1 cellular context compared by ENCODE assay signal in the genomic region with DNA sequence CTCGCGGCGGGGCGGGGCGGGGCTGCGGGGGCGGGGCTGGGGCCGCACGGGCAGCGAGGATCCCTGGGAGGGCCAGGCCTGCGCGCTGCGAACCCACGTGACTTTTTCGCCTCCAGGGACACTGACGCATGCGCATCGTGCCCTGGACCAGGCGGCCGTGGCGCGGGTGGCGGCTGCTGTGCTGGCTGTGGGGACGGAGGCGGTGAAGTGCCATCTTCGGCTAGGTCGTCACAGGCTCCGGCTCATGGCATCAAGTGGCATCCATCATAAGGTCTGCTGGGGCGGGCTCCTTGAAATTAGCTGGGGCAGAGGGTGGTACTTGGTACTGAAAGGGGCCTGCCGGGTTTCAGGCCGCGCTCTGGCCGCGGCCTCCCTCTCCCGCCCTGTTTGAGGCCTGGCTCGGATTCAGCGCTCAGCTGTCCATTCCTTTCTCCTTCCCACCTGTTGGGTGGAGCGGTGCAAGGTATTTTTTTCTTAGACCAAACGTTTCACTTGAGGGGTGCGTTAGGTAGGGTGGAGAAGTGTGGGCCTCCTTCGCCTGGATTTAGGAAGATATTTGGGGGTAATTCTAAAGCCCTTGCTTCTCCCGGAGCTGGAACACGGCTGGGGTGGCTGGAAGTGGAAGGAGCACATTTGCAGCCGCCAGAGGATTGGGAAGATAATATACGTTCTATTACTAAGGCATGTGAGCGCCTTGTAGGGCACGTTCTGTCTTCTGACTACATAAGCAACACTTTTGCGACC.
TF ChIP-seq lines count a peak whose summit lies in the region.

A gene with protein sequence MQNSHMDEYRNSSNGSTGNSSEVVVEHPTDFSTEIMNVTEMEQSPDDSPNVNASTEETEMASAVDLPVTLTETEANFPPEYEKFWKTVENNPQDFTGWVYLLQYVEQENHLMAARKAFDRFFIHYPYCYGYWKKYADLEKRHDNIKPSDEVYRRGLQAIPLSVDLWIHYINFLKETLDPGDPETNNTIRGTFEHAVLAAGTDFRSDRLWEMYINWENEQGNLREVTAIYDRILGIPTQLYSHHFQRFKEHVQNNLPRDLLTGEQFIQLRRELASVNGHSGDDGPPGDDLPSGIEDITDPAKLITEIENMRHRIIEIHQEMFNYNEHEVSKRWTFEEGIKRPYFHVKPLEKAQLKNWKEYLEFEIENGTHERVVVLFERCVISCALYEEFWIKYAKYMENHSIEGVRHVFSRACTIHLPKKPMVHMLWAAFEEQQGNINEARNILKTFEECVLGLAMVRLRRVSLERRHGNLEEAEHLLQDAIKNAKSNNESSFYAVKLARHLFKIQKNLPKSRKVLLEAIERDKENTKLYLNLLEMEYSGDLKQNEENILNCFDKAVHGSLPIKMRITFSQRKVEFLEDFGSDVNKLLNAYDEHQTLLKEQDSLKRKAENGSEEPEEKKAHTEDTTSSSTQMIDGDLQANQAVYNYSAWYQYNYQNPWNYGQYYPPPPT (plus strand): TSS at position 138 of the 744 bp plus-strand sequence. CDS start 11,124 bp downstream, outside the sequence.

TF ChIP-seq in GM12878, 131 proteins besides CTCF, POLR2A, EP300 and RAD21 (continued from another document and continues in another):
- TF ChIP-seq, protein P1, sequence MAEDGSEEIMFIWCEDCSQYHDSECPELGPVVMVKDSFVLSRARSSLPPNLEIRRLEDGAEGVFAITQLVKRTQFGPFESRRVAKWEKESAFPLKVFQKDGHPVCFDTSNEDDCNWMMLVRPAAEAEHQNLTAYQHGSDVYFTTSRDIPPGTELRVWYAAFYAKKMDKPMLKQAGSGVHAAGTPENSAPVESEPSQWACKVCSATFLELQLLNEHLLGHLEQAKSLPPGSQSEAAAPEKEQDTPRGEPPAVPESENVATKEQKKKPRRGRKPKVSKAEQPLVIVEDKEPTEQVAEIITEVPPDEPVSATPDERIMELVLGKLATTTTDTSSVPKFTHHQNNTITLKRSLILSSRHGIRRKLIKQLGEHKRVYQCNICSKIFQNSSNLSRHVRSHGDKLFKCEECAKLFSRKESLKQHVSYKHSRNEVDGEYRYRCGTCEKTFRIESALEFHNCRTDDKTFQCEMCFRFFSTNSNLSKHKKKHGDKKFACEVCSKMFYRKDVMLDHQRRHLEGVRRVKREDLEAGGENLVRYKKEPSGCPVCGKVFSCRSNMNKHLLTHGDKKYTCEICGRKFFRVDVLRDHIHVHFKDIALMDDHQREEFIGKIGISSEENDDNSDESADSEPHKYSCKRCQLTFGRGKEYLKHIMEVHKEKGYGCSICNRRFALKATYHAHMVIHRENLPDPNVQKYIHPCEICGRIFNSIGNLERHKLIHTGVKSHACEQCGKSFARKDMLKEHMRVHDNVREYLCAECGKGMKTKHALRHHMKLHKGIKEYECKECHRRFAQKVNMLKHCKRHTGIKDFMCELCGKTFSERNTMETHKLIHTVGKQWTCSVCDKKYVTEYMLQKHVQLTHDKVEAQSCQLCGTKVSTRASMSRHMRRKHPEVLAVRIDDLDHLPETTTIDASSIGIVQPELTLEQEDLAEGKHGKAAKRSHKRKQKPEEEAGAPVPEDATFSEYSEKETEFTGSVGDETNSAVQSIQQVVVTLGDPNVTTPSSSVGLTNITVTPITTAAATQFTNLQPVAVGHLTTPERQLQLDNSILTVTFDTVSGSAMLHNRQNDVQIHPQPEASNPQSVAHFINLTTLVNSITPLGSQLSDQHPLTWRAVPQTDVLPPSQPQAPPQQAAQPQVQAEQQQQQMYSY (CRISPR knock-in tag; IDR thresholded peaks at IDR 0.05) = no peak
- TF ChIP-seq, protein P2, sequence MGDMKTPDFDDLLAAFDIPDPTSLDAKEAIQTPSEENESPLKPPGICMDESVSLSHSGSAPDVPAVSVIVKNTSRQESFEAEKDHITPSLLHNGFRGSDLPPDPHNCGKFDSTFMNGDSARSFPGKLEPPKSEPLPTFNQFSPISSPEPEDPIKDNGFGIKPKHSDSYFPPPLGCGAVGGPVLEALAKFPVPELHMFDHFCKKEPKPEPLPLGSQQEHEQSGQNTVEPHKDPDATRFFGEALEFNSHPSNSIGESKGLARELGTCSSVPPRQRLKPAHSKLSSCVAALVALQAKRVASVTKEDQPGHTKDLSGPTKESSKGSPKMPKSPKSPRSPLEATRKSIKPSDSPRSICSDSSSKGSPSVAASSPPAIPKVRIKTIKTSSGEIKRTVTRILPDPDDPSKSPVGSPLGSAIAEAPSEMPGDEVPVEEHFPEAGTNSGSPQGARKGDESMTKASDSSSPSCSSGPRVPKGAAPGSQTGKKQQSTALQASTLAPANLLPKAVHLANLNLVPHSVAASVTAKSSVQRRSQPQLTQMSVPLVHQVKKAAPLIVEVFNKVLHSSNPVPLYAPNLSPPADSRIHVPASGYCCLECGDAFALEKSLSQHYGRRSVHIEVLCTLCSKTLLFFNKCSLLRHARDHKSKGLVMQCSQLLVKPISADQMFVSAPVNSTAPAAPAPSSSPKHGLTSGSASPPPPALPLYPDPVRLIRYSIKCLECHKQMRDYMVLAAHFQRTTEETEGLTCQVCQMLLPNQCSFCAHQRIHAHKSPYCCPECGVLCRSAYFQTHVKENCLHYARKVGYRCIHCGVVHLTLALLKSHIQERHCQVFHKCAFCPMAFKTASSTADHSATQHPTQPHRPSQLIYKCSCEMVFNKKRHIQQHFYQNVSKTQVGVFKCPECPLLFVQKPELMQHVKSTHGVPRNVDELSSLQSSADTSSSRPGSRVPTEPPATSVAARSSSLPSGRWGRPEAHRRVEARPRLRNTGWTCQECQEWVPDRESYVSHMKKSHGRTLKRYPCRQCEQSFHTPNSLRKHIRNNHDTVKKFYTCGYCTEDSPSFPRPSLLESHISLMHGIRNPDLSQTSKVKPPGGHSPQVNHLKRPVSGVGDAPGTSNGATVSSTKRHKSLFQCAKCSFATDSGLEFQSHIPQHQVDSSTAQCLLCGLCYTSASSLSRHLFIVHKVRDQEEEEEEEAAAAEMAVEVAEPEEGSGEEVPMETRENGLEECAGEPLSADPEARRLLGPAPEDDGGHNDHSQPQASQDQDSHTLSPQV (IDR thresholded peaks at IDR 0.05) = no peak
- TF ChIP-seq ZNF217 (IDR thresholded peaks at IDR 0.05) (no peak), MTA2 (IDR thresholded peaks at IDR 0.05; ENCODE audit: low read depth) (no peak), CREB1 (IDR thresholded peaks at IDR 0.05; ENCODE audit: low read depth) (peak; percentile 6; the same call in 1 of the 2 replicates), TCF7 (IDR thresholded peaks at IDR 0.05; ENCODE audit: borderline replicate concordance) (no peak), NBN (IDR thresholded peaks at IDR 0.05) (0 out of 2 replicates have a peak, but pooled peaks have one; percentile 46), POLR2AphosphoS5 (IDR thresholded peaks at IDR 0.05; ENCODE audit: low read length) (peak; percentile 91; the same call in 1 of the 2 replicates), SMAD5 (IDR thresholded peaks at IDR 0.05; ENCODE audit: low read depth) (peak; percentile 83), SREBF2 (IDR thresholded peaks at IDR 0.05; ENCODE audit: low read length) (no peak), MTA3 (IDR thresholded peaks at IDR 0.05; ENCODE audit: borderline replicate concordance, low read length) (no peak), ZBED1 (IDR thresholded peaks at IDR 0.05; ENCODE audit: borderline replicate concordance) (no peak), KLF5 (IDR thresholded peaks at IDR 0.05; ENCODE audit: partially characterized antibody) (no peak)
- TF ChIP-seq, protein P3, sequence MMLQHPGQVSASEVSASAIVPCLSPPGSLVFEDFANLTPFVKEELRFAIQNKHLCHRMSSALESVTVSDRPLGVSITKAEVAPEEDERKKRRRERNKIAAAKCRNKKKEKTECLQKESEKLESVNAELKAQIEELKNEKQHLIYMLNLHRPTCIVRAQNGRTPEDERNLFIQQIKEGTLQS (IDR thresholded peaks at IDR 0.05; ENCODE audit: borderline replicate concordance, extremely low read depth, low read depth, low read length) = peak; percentile 62; the same call in 1 of the 2 replicates
- TF ChIP-seq, protein P4, sequence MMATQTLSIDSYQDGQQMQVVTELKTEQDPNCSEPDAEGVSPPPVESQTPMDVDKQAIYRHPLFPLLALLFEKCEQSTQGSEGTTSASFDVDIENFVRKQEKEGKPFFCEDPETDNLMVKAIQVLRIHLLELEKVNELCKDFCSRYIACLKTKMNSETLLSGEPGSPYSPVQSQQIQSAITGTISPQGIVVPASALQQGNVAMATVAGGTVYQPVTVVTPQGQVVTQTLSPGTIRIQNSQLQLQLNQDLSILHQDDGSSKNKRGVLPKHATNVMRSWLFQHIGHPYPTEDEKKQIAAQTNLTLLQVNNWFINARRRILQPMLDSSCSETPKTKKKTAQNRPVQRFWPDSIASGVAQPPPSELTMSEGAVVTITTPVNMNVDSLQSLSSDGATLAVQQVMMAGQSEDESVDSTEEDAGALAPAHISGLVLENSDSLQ (IDR thresholded peaks at IDR 0.05) = no peak
- TF ChIP-seq, protein P5, sequence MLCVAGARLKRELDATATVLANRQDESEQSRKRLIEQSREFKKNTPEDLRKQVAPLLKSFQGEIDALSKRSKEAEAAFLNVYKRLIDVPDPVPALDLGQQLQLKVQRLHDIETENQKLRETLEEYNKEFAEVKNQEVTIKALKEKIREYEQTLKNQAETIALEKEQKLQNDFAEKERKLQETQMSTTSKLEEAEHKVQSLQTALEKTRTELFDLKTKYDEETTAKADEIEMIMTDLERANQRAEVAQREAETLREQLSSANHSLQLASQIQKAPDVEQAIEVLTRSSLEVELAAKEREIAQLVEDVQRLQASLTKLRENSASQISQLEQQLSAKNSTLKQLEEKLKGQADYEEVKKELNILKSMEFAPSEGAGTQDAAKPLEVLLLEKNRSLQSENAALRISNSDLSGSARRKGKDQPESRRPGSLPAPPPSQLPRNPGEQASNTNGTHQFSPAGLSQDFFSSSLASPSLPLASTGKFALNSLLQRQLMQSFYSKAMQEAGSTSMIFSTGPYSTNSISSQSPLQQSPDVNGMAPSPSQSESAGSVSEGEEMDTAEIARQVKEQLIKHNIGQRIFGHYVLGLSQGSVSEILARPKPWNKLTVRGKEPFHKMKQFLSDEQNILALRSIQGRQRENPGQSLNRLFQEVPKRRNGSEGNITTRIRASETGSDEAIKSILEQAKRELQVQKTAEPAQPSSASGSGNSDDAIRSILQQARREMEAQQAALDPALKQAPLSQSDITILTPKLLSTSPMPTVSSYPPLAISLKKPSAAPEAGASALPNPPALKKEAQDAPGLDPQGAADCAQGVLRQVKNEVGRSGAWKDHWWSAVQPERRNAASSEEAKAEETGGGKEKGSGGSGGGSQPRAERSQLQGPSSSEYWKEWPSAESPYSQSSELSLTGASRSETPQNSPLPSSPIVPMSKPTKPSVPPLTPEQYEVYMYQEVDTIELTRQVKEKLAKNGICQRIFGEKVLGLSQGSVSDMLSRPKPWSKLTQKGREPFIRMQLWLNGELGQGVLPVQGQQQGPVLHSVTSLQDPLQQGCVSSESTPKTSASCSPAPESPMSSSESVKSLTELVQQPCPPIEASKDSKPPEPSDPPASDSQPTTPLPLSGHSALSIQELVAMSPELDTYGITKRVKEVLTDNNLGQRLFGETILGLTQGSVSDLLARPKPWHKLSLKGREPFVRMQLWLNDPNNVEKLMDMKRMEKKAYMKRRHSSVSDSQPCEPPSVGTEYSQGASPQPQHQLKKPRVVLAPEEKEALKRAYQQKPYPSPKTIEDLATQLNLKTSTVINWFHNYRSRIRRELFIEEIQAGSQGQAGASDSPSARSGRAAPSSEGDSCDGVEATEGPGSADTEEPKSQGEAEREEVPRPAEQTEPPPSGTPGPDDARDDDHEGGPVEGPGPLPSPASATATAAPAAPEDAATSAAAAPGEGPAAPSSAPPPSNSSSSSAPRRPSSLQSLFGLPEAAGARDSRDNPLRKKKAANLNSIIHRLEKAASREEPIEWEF (IDR thresholded peaks at IDR 0.05; ENCODE audit: insufficient replicate concordance, low read depth, low read length) = no peak
- TF ChIP-seq, protein P6, sequence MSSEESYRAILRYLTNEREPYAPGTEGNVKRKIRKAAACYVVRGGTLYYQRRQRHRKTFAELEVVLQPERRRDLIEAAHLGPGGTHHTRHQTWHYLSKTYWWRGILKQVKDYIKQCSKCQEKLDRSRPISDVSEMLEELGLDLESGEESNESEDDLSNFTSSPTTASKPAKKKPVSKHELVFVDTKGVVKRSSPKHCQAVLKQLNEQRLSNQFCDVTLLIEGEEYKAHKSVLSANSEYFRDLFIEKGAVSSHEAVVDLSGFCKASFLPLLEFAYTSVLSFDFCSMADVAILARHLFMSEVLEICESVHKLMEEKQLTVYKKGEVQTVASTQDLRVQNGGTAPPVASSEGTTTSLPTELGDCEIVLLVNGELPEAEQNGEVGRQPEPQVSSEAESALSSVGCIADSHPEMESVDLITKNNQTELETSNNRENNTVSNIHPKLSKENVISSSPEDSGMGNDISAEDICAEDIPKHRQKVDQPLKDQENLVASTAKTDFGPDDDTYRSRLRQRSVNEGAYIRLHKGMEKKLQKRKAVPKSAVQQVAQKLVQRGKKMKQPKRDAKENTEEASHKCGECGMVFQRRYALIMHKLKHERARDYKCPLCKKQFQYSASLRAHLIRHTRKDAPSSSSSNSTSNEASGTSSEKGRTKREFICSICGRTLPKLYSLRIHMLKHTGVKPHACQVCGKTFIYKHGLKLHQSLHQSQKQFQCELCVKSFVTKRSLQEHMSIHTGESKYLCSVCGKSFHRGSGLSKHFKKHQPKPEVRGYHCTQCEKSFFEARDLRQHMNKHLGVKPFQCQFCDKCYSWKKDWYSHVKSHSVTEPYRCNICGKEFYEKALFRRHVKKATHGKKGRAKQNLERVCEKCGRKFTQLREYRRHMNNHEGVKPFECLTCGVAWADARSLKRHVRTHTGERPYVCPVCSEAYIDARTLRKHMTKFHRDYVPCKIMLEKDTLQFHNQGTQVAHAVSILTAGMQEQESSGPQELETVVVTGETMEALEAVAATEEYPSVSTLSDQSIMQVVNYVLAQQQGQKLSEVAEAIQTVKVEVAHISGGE (CRISPR knock-in tag; IDR thresholded peaks at IDR 0.05) = no peak
- TF ChIP-seq, protein P7, sequence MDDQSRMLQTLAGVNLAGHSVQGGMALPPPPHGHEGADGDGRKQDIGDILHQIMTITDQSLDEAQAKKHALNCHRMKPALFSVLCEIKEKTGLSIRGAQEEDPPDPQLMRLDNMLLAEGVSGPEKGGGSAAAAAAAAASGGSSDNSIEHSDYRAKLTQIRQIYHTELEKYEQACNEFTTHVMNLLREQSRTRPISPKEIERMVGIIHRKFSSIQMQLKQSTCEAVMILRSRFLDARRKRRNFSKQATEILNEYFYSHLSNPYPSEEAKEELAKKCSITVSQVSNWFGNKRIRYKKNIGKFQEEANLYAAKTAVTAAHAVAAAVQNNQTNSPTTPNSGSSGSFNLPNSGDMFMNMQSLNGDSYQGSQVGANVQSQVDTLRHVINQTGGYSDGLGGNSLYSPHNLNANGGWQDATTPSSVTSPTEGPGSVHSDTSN (IDR thresholded peaks at IDR 0.05; ENCODE audit: insufficient replicate concordance, low read depth, low read length) = no peak
- TF ChIP-seq, protein P8, sequence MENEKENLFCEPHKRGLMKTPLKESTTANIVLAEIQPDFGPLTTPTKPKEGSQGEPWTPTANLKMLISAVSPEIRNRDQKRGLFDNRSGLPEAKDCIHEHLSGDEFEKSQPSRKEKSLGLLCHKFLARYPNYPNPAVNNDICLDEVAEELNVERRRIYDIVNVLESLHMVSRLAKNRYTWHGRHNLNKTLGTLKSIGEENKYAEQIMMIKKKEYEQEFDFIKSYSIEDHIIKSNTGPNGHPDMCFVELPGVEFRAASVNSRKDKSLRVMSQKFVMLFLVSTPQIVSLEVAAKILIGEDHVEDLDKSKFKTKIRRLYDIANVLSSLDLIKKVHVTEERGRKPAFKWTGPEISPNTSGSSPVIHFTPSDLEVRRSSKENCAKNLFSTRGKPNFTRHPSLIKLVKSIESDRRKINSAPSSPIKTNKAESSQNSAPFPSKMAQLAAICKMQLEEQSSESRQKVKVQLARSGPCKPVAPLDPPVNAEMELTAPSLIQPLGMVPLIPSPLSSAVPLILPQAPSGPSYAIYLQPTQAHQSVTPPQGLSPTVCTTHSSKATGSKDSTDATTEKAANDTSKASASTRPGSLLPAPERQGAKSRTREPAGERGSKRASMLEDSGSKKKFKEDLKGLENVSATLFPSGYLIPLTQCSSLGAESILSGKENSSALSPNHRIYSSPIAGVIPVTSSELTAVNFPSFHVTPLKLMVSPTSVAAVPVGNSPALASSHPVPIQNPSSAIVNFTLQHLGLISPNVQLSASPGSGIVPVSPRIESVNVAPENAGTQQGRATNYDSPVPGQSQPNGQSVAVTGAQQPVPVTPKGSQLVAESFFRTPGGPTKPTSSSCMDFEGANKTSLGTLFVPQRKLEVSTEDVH (IDR thresholded peaks at IDR 0.05; ENCODE audit: low read depth, partially characterized antibody) = no peak
